12 cellular contexts compared by ENCODE assay signal in the genomic region with DNA sequence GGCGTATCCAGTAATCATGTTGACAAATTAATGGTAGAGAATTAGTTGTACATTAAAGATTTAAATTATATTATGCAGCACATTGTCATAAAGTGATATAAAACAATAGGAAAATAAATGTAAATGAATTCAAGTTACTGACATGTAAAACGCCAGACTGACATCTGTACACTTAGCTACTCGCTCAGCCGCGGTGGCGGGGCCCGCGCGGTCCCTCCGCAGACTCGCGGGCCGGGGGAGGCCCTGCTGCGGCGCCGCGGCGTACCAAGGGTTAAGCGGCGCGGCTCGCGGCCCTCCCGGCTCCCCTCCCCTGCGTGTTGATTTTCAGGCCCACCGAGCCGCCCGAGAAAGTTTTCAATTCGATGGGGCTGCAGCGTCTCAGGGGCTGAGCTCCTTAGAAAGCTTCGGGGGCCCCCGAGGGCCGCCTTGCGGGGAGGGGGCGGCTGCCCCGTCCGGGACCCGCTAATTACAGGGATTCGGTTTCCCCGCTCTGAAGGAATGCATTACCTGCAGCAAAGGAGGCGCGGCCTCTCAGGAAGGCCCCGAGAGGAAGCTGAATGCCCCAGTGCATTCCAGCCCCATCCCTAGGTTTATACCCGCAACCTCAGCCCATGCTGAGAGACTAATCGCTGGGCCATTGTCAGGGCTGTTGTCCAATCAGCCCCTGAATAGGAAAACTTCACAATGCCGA.
DNase-seq lines count a peak whose midpoint lies in the region; ATAC-seq and TF ChIP-seq lines count a peak whose summit lies in the region.
"Had no signal": no experiment of that assay in that cellular context is flagged by ENCODE, and none has a peak within 500 bp of the region (broad histone marks: within the 10 kb centered on the region; RNA-seq: fewer than 3 reads in every experiment).

No MANE protein-coding gene starts in this region.

- no peak for TF ChIP-seq EP300 in esophagus muscularis mucosa (IDR thresholded peaks at IDR 0.05)

- peak overlapping the region; percentile 3 to 36 (median 21) for H3K4me3 ChIP-seq in esophagus muscularis mucosa
- H3K4me3 ChIP-seq: sigmoid colon had no signal

- peaks cover 17% of the 10 kb centered on the region for H3K4me1 Mint-ChIP-seq in osteocyte (ENCODE audit: unreplicated experiment)

- WGBS in esophagus muscularis mucosa: 5% methylated on average over 32 of the region's 46 CpGs

- no peaks in the 10 kb centered on the region for H3K9me3 Mint-ChIP-seq in osteocyte (ENCODE audit: unreplicated experiment)
- H3K9me3 Mint-ChIP-seq: activated CD4-positive, alpha-beta memory T cell treated with anti-CD3 and anti-CD28 coated beads for 36 hours had no signal

- H3K27ac Mint-ChIP-seq in osteocyte (ENCODE audit: unreplicated experiment): no peak overlapping the region
- H3K27ac Mint-ChIP-seq: activated CD4-positive, alpha-beta memory T cell treated with anti-CD3 and anti-CD28 coated beads for 36 hours had no signal

- peak overlapping the region; percentile 38 for H3K4me3 Mint-ChIP-seq in osteocyte (ENCODE audit: unreplicated experiment)

- H3K36me3 ChIP-seq in ES-I3 (ENCODE audit: insufficient read depth, low read length): no peaks in the 10 kb centered on the region
- H3K36me3 ChIP-seq in esophagus muscularis mucosa: no peaks in the 10 kb centered on the region
- H3K36me3 ChIP-seq: sigmoid colon had no signal

- intact Hi-C loops in esophagus muscularis mucosa (cut with DNase I): no loop called here

- DNase-seq in NCI-H146 treated with DMSO at 0.1 percent for 48 hours (lab: John Stamatoyannopoulos, UW; ENCODE audit: unreplicated experiment) (peak; percentile 57), esophagus muscularis mucosa (ENCODE audit: extremely low spot score) (no peak), osteocyte (ENCODE audit: extremely low spot score, unreplicated experiment) (no peak), GM19240 (ENCODE audit: insufficient read length, low spot score) (no peak)
- DNase-seq: activated CD4-positive, alpha-beta memory T cell treated with anti-CD3 and anti-CD28 coated beads for 36 hours; GDM1; NCI-H187; sigmoid colon had no signal

- ATAC-seq in GM19397 (IDR thresholded peaks at IDR 0.05; ENCODE audit: unreplicated experiment) (no peak), GM18519 (IDR thresholded peaks at IDR 0.05; ENCODE audit: low FRiP score, unreplicated experiment) (no peak), HG03432 (IDR thresholded peaks at IDR 0.05; ENCODE audit: unreplicated experiment) (no peak)

- peaks cover 0 to 99% (median 57%) of the 10 kb centered on the region in 4 donors for H3K27me3 ChIP-seq in esophagus muscularis mucosa

- peak overlapping the region; percentile 45 for H3K9ac ChIP-seq in ES-I3 (ENCODE audit: low read depth, low read length)

- TF ChIP-seq POLR2A in esophagus muscularis mucosa (IDR thresholded peaks at IDR 0.05; ENCODE audit: low read depth): no peak

- H3K9me3 ChIP-seq in ES-I3 (ENCODE audit: control insufficient read depth, insufficient read depth, low read length) (no peaks in the 10 kb centered on the region), esophagus muscularis mucosa (no peaks in the 10 kb centered on the region)
- H3K9me3 ChIP-seq: sigmoid colon had no signal

- H3K27me3 Mint-ChIP-seq in osteocyte (ENCODE audit: unreplicated experiment): peaks cover 89% of the 10 kb centered on the region

- H3K4me1 ChIP-seq in ES-I3 (ENCODE audit: insufficient read depth, low read length) (peaks cover 13% of the 10 kb centered on the region), esophagus muscularis mucosa (peaks cover 15 to 24% (median 22%) of the 10 kb centered on the region in 4 donors)

- H3K27ac ChIP-seq in esophagus muscularis mucosa (replicated peaks in 1 of 4): no peak overlapping the region
- H3K27ac ChIP-seq: sigmoid colon had no signal

- TF ChIP-seq CTCF in esophagus muscularis mucosa (IDR thresholded peaks at IDR 0.05) (no peak), osteocyte (IDR thresholded peaks at IDR 0.05) (no peak)

- H3K36me3 Mint-ChIP-seq in osteocyte (ENCODE audit: unreplicated experiment): no peaks in the 10 kb centered on the region
- H3K36me3 Mint-ChIP-seq: activated CD4-positive, alpha-beta memory T cell treated with anti-CD3 and anti-CD28 coated beads for 36 hours had no signal
